ENCODE assay signal across 30 cellular contexts in genomic region chr5:168195110-168195509, GRCh38.
"Had no signal": no experiment of that assay in that cellular context is flagged by ENCODE, and none has a peak within 500 bp of the region (broad histone marks: within the 10 kb centered on the region; RNA-seq: fewer than 3 reads in every experiment).

No MANE protein-coding gene starts in this region.

- H3K4me2 ChIP-seq: PC-9 had no signal

- H3K27me3 ChIP-seq: brain microvascular endothelial cell, SJCRH30 had no signal

- H3K27ac Mint-ChIP-seq: activated CD4-positive, alpha-beta memory T cell treated with anti-CD3 and anti-CD28 coated beads, Interleukin-2, amount 10 ng/mL, durations not matched to agents 7 days and 5 days; activated CD8-positive, alpha-beta memory T cell treated with anti-CD3 and anti-CD28 coated beads, Interleukin-2, amount 10 ng/mL, durations not matched to agents 7 days and 5 days; activated naive CD8-positive, alpha-beta T cell treated with anti-CD3 and anti-CD28 coated beads for 36 hours; activated T-cell treated with anti-CD3 and anti-CD28 coated beads, Interleukin-2, amount 50 U/mL, for 72 hours; activated T-helper 17 cell treated with anti-CD3 and anti-CD28 coated beads, Interleukin-2, amount 50 U/mL, for 72 hours had no signal

- DNase-seq: activated CD4-positive, alpha-beta memory T cell treated with anti-CD3 and anti-CD28 coated beads, Interleukin-2, amount 10 ng/mL, durations not matched to agents 7 days and 5 days; activated CD4-positive, alpha-beta T cell treated with anti-CD3 and anti-CD28 coated beads for 1 hour; activated CD4-positive, alpha-beta T cell treated with anti-CD3 and anti-CD28 coated beads for 48 hours; activated CD4-positive, CD25-positive, alpha-beta regulatory T cell; activated CD8-positive, alpha-beta memory T cell treated with anti-CD3 and anti-CD28 coated beads for 24 hours; activated CD8-positive, alpha-beta memory T cell treated with anti-CD3 and anti-CD28 coated beads, Interleukin-2, amount 10 ng/mL, durations not matched to agents 7 days and 5 days; activated effector memory CD4-positive, alpha-beta T cell treated with anti-CD3 and anti-CD28 coated beads, Interleukin-2, amount 50 U/mL, for 16 hours; activated naive CD4-positive, alpha-beta T cell; activated naive CD4-positive, alpha-beta T cell treated with anti-CD3 and anti-CD28 coated beads, Interleukin-2, amount 50 U/mL, for 16 hours; activated naive CD8-positive, alpha-beta T cell treated with anti-CD3 and anti-CD28 coated beads for 36 hours; activated T-cell treated with anti-CD3 and anti-CD28 coated beads, Interleukin-2, amount 50 U/mL, for 1 hour; activated T-cell treated with anti-CD3 and anti-CD28 coated beads, Interleukin-2, amount 50 U/mL, for 72 hours; amniotic stem cell; aorta; brain microvascular endothelial cell; central memory CD4-positive, alpha-beta T cell; NCI-H187 treated with DMSO at 0.1 percent for 48 hours; NCI-H446; NCI-H510A treated with DMSO at 0.1 percent for 48 hours; NCI-H526 treated with DMSO at 0.1 percent for 48 hours; NCI-H774; PC-9; SHP77; SJCRH30; T1000; WERI-Rb-1 had no signal

- H2AFZ ChIP-seq: PC-9 had no signal

- FAIRE-seq: RCC 7860 had no signal

- H3K36me3 ChIP-seq: brain microvascular endothelial cell, SJCRH30, WERI-Rb-1 had no signal

- H3K4me3 Mint-ChIP-seq: activated CD4-positive, alpha-beta memory T cell treated with anti-CD3 and anti-CD28 coated beads, Interleukin-2, amount 10 ng/mL, durations not matched to agents 7 days and 5 days; activated CD8-positive, alpha-beta memory T cell treated with anti-CD3 and anti-CD28 coated beads, Interleukin-2, amount 10 ng/mL, durations not matched to agents 7 days and 5 days; activated naive CD8-positive, alpha-beta T cell treated with anti-CD3 and anti-CD28 coated beads for 36 hours; activated T-cell treated with anti-CD3 and anti-CD28 coated beads, Interleukin-2, amount 50 U/mL, for 72 hours; activated T-helper 17 cell treated with anti-CD3 and anti-CD28 coated beads, Interleukin-2, amount 50 U/mL, for 72 hours had no signal

- H3K9me3 ChIP-seq: SJCRH30 had no signal

- H3K27ac ChIP-seq: brain microvascular endothelial cell, PC-9, RWPE1, SJCRH30, SK-N-MC, WERI-Rb-1 had no signal

- ATAC-seq: activated CD8-positive, alpha-beta memory T cell treated with anti-CD3 and anti-CD28 coated beads, Interleukin-2, amount 10 ng/mL, durations not matched to agents 7 days and 5 days; activated T-cell treated with anti-CD3 and anti-CD28 coated beads, Interleukin-2, amount 50 U/mL, for 72 hours; activated T-helper 17 cell treated with anti-CD3 and anti-CD28 coated beads, Interleukin-2, amount 50 U/mL, for 72 hours had no signal

- H3K9me3 Mint-ChIP-seq: activated CD4-positive, alpha-beta memory T cell treated with anti-CD3 and anti-CD28 coated beads, Interleukin-2, amount 10 ng/mL, durations not matched to agents 7 days and 5 days; activated naive CD8-positive, alpha-beta T cell treated with anti-CD3 and anti-CD28 coated beads for 36 hours; activated T-cell treated with anti-CD3 and anti-CD28 coated beads, Interleukin-2, amount 50 U/mL, for 72 hours; activated T-helper 17 cell treated with anti-CD3 and anti-CD28 coated beads, Interleukin-2, amount 50 U/mL, for 72 hours had no signal

- H3K36me3 Mint-ChIP-seq: activated CD8-positive, alpha-beta memory T cell treated with anti-CD3 and anti-CD28 coated beads, Interleukin-2, amount 10 ng/mL, durations not matched to agents 7 days and 5 days; activated naive CD8-positive, alpha-beta T cell treated with anti-CD3 and anti-CD28 coated beads for 36 hours had no signal

- H3K4me1 ChIP-seq: SJCRH30 had no signal

- H3K4me3 ChIP-seq: PC-9, SJCRH30, SK-N-MC had no signal

- H3K4me1 Mint-ChIP-seq: activated CD4-positive, alpha-beta memory T cell treated with anti-CD3 and anti-CD28 coated beads, Interleukin-2, amount 10 ng/mL, durations not matched to agents 7 days and 5 days; activated CD8-positive, alpha-beta memory T cell treated with anti-CD3 and anti-CD28 coated beads, Interleukin-2, amount 10 ng/mL, durations not matched to agents 7 days and 5 days; activated naive CD8-positive, alpha-beta T cell treated with anti-CD3 and anti-CD28 coated beads for 36 hours; activated T-helper 17 cell treated with anti-CD3 and anti-CD28 coated beads, Interleukin-2, amount 50 U/mL, for 72 hours had no signal
